12 cellular contexts compared by ENCODE assay signal in the genomic region with DNA sequence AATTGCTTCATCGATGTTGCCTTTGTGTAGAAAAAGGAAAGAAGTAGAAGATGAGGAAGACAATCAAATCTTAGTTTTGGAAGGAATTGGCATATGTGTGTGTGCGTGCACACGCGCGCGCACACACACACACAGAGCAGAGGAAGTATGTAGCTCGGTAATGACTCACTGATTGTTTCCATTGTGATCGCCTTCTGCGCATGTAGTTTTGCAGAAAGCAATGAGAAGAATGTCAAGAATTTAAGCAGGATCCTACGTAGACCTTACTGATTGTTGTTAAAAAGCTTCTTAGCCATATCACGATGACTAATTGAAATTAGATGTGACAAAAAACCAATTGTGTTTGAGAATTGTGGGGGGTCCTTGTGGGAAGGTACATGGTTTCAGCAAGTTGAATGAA. TPM values are rescaled to one million over a fixed set of nuclear protein-coding genes. Genes with fewer than 3 reads are reported as not detected.
A peak's percentile ranks its signal among the peaks of the same experiment; 100 is the strongest.
DNase-seq lines count a peak whose midpoint lies in the region; ATAC-seq and TF ChIP-seq lines count a peak whose summit lies in the region.
"Had no signal": no experiment of that assay in that cellular context is flagged by ENCODE, and none has a peak within 500 bp of the region (broad histone marks: within the 10 kb centered on the region; RNA-seq: fewer than 3 reads in every experiment).

No MANE protein-coding gene starts in this region.

- no peak overlapping the region for H3K9ac ChIP-seq in neuronal stem cell (ENCODE audit: low read depth, low read length, poor library complexity)

- WGBS in neuronal stem cell (ENCODE audit: extremely low coverage in 2 of 2, insufficient read length in 2 of 2, insufficient replicate concordance in 1 of 2), 2 donors, result no CpG with 5 or more reads among the region's 11 CpGs
- WGBS in stomach, 5 donors, result 69 to 73% (median 70%) methylated on average over 11 of the region's 11 CpGs

- no peak overlapping the region for H4K8ac ChIP-seq in neuronal stem cell (ENCODE audit: low read depth, low read length)

- DNase-seq in H7 (peak; percentile 26), SJCRH30 (peak; percentile 77 to 86), fibroblast of villous mesenchyme (ENCODE audit: low read depth) (peak; percentile 42), neuronal stem cell (ENCODE audit: low spot score) (peak; percentile 75), DMS153 (lab: John Stamatoyannopoulos, UW) (no peak), stomach (no peak)
- DNase-seq in stimulated activated CD4-positive, alpha-beta T cell treated with anti-CD3 and anti-CD28 coated beads, Interleukin-1b, Interleukin-23, amount 100 ng/mL, for 48 hours, result no peak
- DNase-seq: activated CD4-positive, alpha-beta memory T cell treated with anti-CD3 and anti-CD28 coated beads for 36 hours; hippocampal formation; ovary; SHP77 treated with DMSO at 0.1 percent for 48 hours had no signal

- no peak overlapping the region for H3K23ac ChIP-seq in neuronal stem cell (ENCODE audit: low read depth, low read length, poor library complexity)

- intact Hi-C loops in stomach (cut with DNase I; ENCODE audit: low total_unique reads), result no loop called here

- H2BK5ac ChIP-seq in neuronal stem cell (ENCODE audit: low read length), result no peak overlapping the region

- no peak for TF ChIP-seq POLR2A in stomach (IDR thresholded peaks at IDR 0.05)

- H3K27ac ChIP-seq in SJCRH30 (peak overlapping the region; percentile 67), neuronal stem cell (replicated peaks; ENCODE audit: low read length) (no peak overlapping the region), stomach (no peak overlapping the region)
- H3K27ac ChIP-seq: ovary had no signal

- H4K91ac ChIP-seq in neuronal stem cell (ENCODE audit: low read depth, low read length, poor library complexity), result no peak overlapping the region

- no peak for ATAC-seq in HG02610 (IDR thresholded peaks at IDR 0.05; ENCODE audit: unreplicated experiment)

- H3K4me2 ChIP-seq in neuronal stem cell (ENCODE audit: insufficient read depth, low read length, poor library complexity, severe bottlenecking), result no peak overlapping the region

- TF ChIP-seq CTCF in fibroblast of villous mesenchyme (IDR thresholded peaks at IDR 0.05; ENCODE audit: insufficient read depth, low read depth, low read length) (no peak), stomach (IDR thresholded peaks at IDR 0.05) (no peak)

- H3K36me3 ChIP-seq in H7 (replicated peaks; ENCODE audit: control insufficient read depth, insufficient read depth, low read length) (no peaks in the 10 kb centered on the region), SJCRH30 (peaks cover 4% of the 10 kb centered on the region; the same call in 1 of the 2 replicates), neuronal stem cell (replicated peaks in 1 of 2; ENCODE audit: control insufficient read depth in 2 of 2, insufficient read depth in 2 of 2, low read length in 2 of 2) (no peaks in the 10 kb centered on the region), stomach (no peaks in the 10 kb centered on the region)
- H3K36me3 ChIP-seq: ovary had no signal

- H3K4ac ChIP-seq in neuronal stem cell (ENCODE audit: low read length), result no peak overlapping the region

- no peaks in the 10 kb centered on the region for H3K27me3 ChIP-seq in H7 (ENCODE audit: control insufficient read depth, insufficient read depth, low read length)
- no peaks in the 10 kb centered on the region for H3K27me3 ChIP-seq in SJCRH30
- no peaks in the 10 kb centered on the region for H3K27me3 ChIP-seq in neuronal stem cell (ENCODE audit: control insufficient read depth in 3 of 3, insufficient read depth in 3 of 3, low read depth in 1 of 3, low read length in 3 of 3)
- no peaks in the 10 kb centered on the region for H3K27me3 ChIP-seq in stomach
- H3K27me3 ChIP-seq: ovary had no signal

- H3K4me3 ChIP-seq in H7 (ENCODE audit: insufficient read depth, low read depth, low read length) (no peak overlapping the region), SJCRH30 (0 out of 2 replicates have a peak overlapping the region, but pooled peaks have one; percentile 0), fibroblast of villous mesenchyme (ENCODE audit: low read depth, low read length) (no peak overlapping the region), neuronal stem cell (ENCODE audit: low read length in 2 of 2) (no peak overlapping the region), stomach (no peak overlapping the region)
- H3K4me3 ChIP-seq: ovary had no signal

- no peak overlapping the region for H2BK120ac ChIP-seq in neuronal stem cell (ENCODE audit: low read depth, low read length)

- H2AFZ ChIP-seq in neuronal stem cell (ENCODE audit: low read length), result peak overlapping the region; percentile 15

- no peaks in the 10 kb centered on the region for H3K9me3 ChIP-seq in SJCRH30 (replicated peaks)
- no peaks in the 10 kb centered on the region for H3K9me3 ChIP-seq in neuronal stem cell (replicated peaks in 1 of 2; ENCODE audit: control insufficient read depth in 2 of 2, insufficient read depth in 1 of 2, low read depth in 1 of 2, low read length in 2 of 2)
- no peaks in the 10 kb centered on the region for H3K9me3 ChIP-seq in stomach
- H3K9me3 ChIP-seq: ovary had no signal

- no peak overlapping the region for H3K14ac ChIP-seq in neuronal stem cell (ENCODE audit: low read length)

- no peak overlapping the region for H2BK15ac ChIP-seq in neuronal stem cell (ENCODE audit: low read length)

- no peak overlapping the region for H2AK5ac ChIP-seq in neuronal stem cell (ENCODE audit: low read depth, low read length)

- TF ChIP-seq EP300 in stomach (IDR thresholded peaks at IDR 0.05), result no peak

- H3K4me1 ChIP-seq in SJCRH30, result peaks cover 47% of the 10 kb centered on the region
- peaks cover 12% of the 10 kb centered on the region in 2 donors for H3K4me1 ChIP-seq in neuronal stem cell (ENCODE audit: control insufficient read depth in 2 of 2, insufficient read depth in 1 of 2, low read depth in 1 of 2, low read length in 2 of 2)
- no peaks in the 10 kb centered on the region for H3K4me1 ChIP-seq in stomach

- H3K79me1 ChIP-seq in neuronal stem cell (ENCODE audit: low read depth, low read length), result no peaks in the 10 kb centered on the region

- H3K18ac ChIP-seq in neuronal stem cell (ENCODE audit: low read length), result no peak overlapping the region

- H2BK12ac ChIP-seq in neuronal stem cell (ENCODE audit: low read length), result no peak overlapping the region

RNA-seq across cellular contexts. Expression of gene LIMCH1, which starts 12.8 kb away (rescaled TPM):
- total RNA-seq in H7 (2014; rRNA removed; shearing (Covaris generic)), result 0.76 and 0.85 TPM in 2 replicates
- 112 and 128 TPM in 2 replicates for total RNA-seq in SJCRH30 (2014; rRNA removed; shearing (Covaris generic))
- 3.9 and 8.4 TPM in 2 replicates for total RNA-seq in fibroblast of villous mesenchyme
- 10.0 TPM for polyA plus RNA-seq in neuronal stem cell (2013, experiment 1 of 2)
- 9.6 TPM for polyA plus RNA-seq in neuronal stem cell (2013, experiment 2 of 2)
- 10 to 100 TPM; 15.6 to 37.1 (median 23.9) TPM for total RNA-seq in stomach
- 1 to 10 TPM; 4.7 to 7.5 (median 7.5) TPM for polyA plus RNA-seq in stomach
- total RNA-seq: activated CD4-positive, alpha-beta memory T cell treated with anti-CD3 and anti-CD28 coated beads for 36 hours had no signal

Comparison
In these comparisons a context has a peak if more than half of its experiments do, and no peak if none do; other contexts are left out.
1. DNase-seq: peak in H7 (single experiment), SJCRH30 (2 of 2), fibroblast of villous mesenchyme (single experiment) and neuronal stem cell (single experiment); none in stimulated activated CD4-positive, alpha-beta T cell treated with anti-CD3 and anti-CD28 coated beads, Interleukin-1b, Interleukin-23, amount 100 ng/mL, for 48 hours (single experiment), DMS153 (single experiment) and stomach (single experiment).